1 cellular context compared by ENCODE assay signal in genomic region chr1:235739124-235739523, GRCh38.
TF ChIP-seq lines count a peak whose summit lies in the region.

No MANE protein-coding gene starts in this region.

TF ChIP-seq in SK-N-SH treated with all-trans-retinoic acid at 6 μM for 48 hours, 23 proteins besides CTCF, POLR2A, EP300 and RAD21 (continued from another document):
- TF ChIP-seq, protein P1, sequence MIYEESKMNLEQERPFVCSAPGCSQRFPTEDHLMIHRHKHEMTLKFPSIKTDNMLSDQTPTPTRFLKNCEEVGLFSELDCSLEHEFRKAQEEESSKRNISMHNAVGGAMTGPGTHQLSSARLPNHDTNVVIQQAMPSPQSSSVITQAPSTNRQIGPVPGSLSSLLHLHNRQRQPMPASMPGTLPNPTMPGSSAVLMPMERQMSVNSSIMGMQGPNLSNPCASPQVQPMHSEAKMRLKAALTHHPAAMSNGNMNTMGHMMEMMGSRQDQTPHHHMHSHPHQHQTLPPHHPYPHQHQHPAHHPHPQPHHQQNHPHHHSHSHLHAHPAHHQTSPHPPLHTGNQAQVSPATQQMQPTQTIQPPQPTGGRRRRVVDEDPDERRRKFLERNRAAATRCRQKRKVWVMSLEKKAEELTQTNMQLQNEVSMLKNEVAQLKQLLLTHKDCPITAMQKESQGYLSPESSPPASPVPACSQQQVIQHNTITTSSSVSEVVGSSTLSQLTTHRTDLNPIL (CRISPR knock-in tag; IDR thresholded peaks at IDR 0.05; ENCODE audit: low read depth) = no peak
